14 cellular contexts compared by ENCODE assay signal in the genomic region with DNA sequence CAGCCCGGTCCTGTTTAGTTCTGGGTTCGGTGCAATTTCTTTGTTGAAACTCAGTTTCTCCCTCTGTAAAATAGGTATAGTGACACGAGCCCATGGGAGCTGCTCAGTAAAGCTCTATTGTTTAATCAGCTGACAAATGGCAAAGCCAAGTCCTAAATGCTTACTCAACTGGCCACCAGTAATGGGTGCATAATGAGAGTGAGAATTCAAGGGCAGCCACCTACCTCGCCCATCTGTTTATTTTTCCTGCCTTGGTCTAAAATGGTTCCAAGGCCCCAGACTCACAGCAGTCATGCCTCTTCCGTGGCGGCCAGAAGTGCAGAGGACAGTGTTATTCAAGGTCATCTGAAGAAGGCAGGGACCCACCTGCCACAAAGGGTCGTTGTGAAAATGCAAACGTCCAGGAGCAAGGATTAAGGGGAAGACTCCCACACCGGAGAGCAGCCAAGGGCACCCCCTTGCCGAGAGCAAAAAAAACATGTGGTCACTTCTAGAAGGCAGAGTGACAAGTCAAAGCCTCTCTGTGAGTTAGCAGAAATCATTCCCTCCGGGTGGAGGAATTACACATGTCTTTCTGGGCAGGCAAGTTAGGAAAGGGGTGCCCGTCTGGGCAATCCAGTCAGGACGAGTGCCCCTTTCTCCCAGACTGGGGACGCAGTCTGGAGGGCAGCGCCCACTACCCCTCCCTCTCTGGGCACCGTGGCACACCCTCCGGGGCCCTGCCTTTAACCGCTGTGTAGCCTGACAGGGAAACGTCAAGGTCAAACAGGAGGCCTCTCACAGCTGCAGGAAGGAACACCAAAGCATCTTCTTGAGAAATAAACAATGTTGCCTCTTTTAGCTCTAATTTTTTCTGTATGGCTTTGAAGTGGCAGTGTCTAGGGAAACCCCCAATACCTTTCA.
A peak's percentile ranks its signal among the peaks of the same experiment; 100 is the strongest.
DNase-seq lines count a peak whose midpoint lies in the region; ATAC-seq, FAIRE-seq and TF ChIP-seq lines count a peak whose summit lies in the region.
"Had no signal": no experiment of that assay in that cellular context is flagged by ENCODE, and none has a peak within 500 bp of the region (broad histone marks: within the 10 kb centered on the region; RNA-seq: fewer than 3 reads in every experiment).

No MANE protein-coding gene starts in this region.

- H3K4me3 ChIP-seq in pancreas = no peak overlapping the region
- H3K4me3 ChIP-seq: SK-N-MC, upper lobe of left lung had no signal

- H3K9me3 ChIP-seq in pancreas = no peaks in the 10 kb centered on the region
- H3K9me3 ChIP-seq: upper lobe of left lung had no signal

- POLR2A ChIA-PET in RWPE1 (lab: Yijun Ruan, JAX; ENCODE audit: low non-redundant PET) = no interaction called here

- 34 to 35% methylated on average over 19 of the region's 19 CpGs for WGBS in pancreas, 2 donors

- FAIRE-seq in pancreas (lab: Jason Lieb, UNC) = no peak
- FAIRE-seq: GM18507 had no signal

- H3K4me1 ChIP-seq in pancreas = peaks cover 17 to 42% (median 40%) of the 10 kb centered on the region in 3 donors

- CTCF ChIA-PET in RWPE1 (lab: Yijun Ruan, JAX) = interaction anchor here (0.7 kb wide), 1 partner anchor 714 kb away, joined by 3 read pairs; no protein-coding TSS in a partner anchor

- H3K27me3 ChIP-seq in pancreas = no peaks in the 10 kb centered on the region
- H3K27me3 ChIP-seq: upper lobe of left lung had no signal

- ATAC-seq in GM18868 (IDR thresholded peaks at IDR 0.05; ENCODE audit: unreplicated experiment) (peak; percentile 48), pancreas (peak; percentile 65 to 73 (median 66))

- peaks cover 0 to 8% (median 3%) of the 10 kb centered on the region in 7 donors for H3K9me3 Mint-ChIP-seq in CD14-positive monocyte
- no peaks in the 10 kb centered on the region for H3K9me3 Mint-ChIP-seq in chondrocyte (ENCODE audit: low read depth)

- intact Hi-C loops in CD14-positive monocyte (cut with micrococcal nuclease) (no loop called here), pancreas (cut with DNase I) (no loop called here)

- TF ChIP-seq CTCF in CD14-positive monocyte (IDR thresholded peaks at IDR 0.05) = no peak
- no peak for TF ChIP-seq CTCF in chondrocyte (IDR thresholded peaks at IDR 0.05)
- TF ChIP-seq CTCF in pancreas (IDR thresholded peaks at IDR 0.05) = no peak
- TF ChIP-seq CTCF in RWPE1 (conservative IDR thresholded peaks at IDR 0.05; ENCODE audit: low read depth) = no peak

- H3K4me3 Mint-ChIP-seq in CD14-positive monocyte (no peak overlapping the region), chondrocyte (ENCODE audit: unreplicated experiment) (no peak overlapping the region)

- no peaks in the 10 kb centered on the region for H3K36me3 ChIP-seq in pancreas
- H3K36me3 ChIP-seq: upper lobe of left lung had no signal

- H3K27ac ChIP-seq in pancreas = peak overlapping the region in 3 of 4 donors; percentile 40 to 81 (median 66)
- no peak overlapping the region for H3K27ac ChIP-seq in RWPE1
- H3K27ac ChIP-seq: SK-N-MC, upper lobe of left lung had no signal

- no peaks in the 10 kb centered on the region for H3K36me3 Mint-ChIP-seq in CD14-positive monocyte
- H3K36me3 Mint-ChIP-seq in chondrocyte (ENCODE audit: low read depth) = no peaks in the 10 kb centered on the region

- peaks cover 21% of the 10 kb centered on the region for H3K4me1 Mint-ChIP-seq in CD14-positive monocyte
- H3K4me1 Mint-ChIP-seq in chondrocyte (ENCODE audit: low read depth) = peaks cover 62% of the 10 kb centered on the region

- H3K27ac Mint-ChIP-seq in CD14-positive monocyte = peak overlapping the region in 5 of 7 donors; percentile 7 to 66 (median 36)
- peak overlapping the region; percentile 18 for H3K27ac Mint-ChIP-seq in chondrocyte (ENCODE audit: unreplicated experiment)

- DNase-seq in CD14-positive monocyte (ENCODE audit: low spot score) (no peak), chondrocyte (ENCODE audit: low spot score) (no peak), pancreas (peak in 4 of 6 donors; percentile 45 to 61 (median 58)), AG08396 (ENCODE audit: low spot score) (no peak), RWPE1 (ENCODE audit: low spot score) (no peak), putamen (ENCODE audit: low spot score) (no peak)
- DNase-seq: activated CD8-positive, alpha-beta memory T cell treated with anti-CD3 and anti-CD28 coated beads, Interleukin-2, amount 50 U/mL, for 4 hours; dermis blood vessel endothelial cell; GDM1; NCI-H2107 had no signal

- peaks cover 3 to 9% (median 6%) of the 10 kb centered on the region in 3 donors for H3K27me3 Mint-ChIP-seq in CD14-positive monocyte (ENCODE audit: low read depth in 3 of 3)
- no peaks in the 10 kb centered on the region for H3K27me3 Mint-ChIP-seq in chondrocyte (ENCODE audit: low read depth)

Comparison
In these comparisons a context has a peak if more than half of its experiments do, and no peak if none do; other contexts are left out.
1. DNase-seq: peak in pancreas (4 of 6); none in CD14-positive monocyte (single experiment), chondrocyte (single experiment), AG08396 (single experiment), RWPE1 (single experiment) and putamen (single experiment).